6 cellular contexts compared by ENCODE assay signal in the genomic region with DNA sequence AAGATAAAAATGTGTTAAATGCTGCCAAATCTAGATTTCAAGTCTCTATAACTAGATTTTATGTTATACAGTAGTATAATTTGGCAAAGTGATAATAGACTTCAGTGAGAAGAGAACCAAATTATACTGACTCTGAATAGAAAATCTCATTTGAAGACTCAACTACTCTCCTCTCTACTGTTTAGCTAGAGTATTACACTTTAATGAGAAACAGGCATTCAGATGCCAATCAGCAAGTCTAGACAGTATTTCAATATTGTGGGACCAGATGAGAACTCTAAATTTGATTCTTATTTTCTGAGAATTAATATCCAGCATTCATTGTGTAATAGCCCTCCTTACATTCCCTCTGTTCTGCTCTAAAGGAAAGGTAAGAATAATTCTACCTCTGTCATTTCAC.
"Had no signal": no experiment of that assay in that cellular context is flagged by ENCODE, and none has a peak within 500 bp of the region (broad histone marks: within the 10 kb centered on the region; RNA-seq: fewer than 3 reads in every experiment).

No MANE protein-coding gene starts in this region.

- H3K4me3 ChIP-seq: GM23248 had no signal

- ATAC-seq: HepG2 had no signal

- H3K27ac ChIP-seq: GM23248, HL-60 had no signal

- H3K9ac ChIP-seq: GM23248 had no signal

- DNase-seq: GM23248, GOT3, H9, HCEC 1CT had no signal

- H2AFZ ChIP-seq: GM23248 had no signal
